In genomic region chr4:77095101-77095826, GRCh38 we compare ENCODE assay signal across 8 cellular contexts. TPM values are rescaled to one million over a fixed set of nuclear protein-coding genes. Genes with fewer than 3 reads are reported as not detected.
A peak's percentile ranks its signal among the peaks of the same experiment; 100 is the strongest.
DNase-seq lines count a peak whose midpoint lies in the region; ATAC-seq lines count a peak whose summit lies in the region.

No MANE protein-coding gene starts in this region.

- DNase-seq in Ammon's horn (ENCODE audit: low spot score) (peak; percentile 90), NCI-H510A (lab: John Stamatoyannopoulos, UW) (peak; percentile 47), dermis microvascular lymphatic vessel endothelial cell (ENCODE audit: low read depth in 2 of 2) (peak; percentile 37 to 77), lung microvascular endothelial cell (ENCODE audit: low read depth in 2 of 2) (peak; percentile 77 to 78)
- DNase-seq in activated CD4-positive, alpha-beta T cell treated with anti-CD3 and anti-CD28 coated beads, Interleukin-2, amount 50 U/mL, for 1 hour, result peak; percentile 73
- peak; percentile 26 to 51 for DNase-seq in stimulated activated CD8-positive, alpha-beta memory T cell treated with anti-CD3 and anti-CD28 coated beads, Interleukin-15, amount 100 ng/mL, for 4 hours (ENCODE audit: low read depth in 2 of 2)

- ATAC-seq in GM19025 (IDR thresholded peaks at IDR 0.05; ENCODE audit: low read depth, unreplicated experiment) (peak; percentile 94), HG03159 (IDR thresholded peaks at IDR 0.05; ENCODE audit: unreplicated experiment) (peak; percentile 98)

RNA-seq across cellular contexts. Expression of gene CCNI, which starts 19.5 kb away (rescaled TPM):
- total RNA-seq in dermis microvascular lymphatic vessel endothelial cell (67.1 and 98.6 TPM in 2 replicates), lung microvascular endothelial cell (62.1 and 80.6 TPM in 2 replicates)

Comparison
In these comparisons a context has a peak if more than half of its experiments do, and no peak if none do; other contexts are left out.
1. Peak in every context shown above with its lines: DNase-seq and ATAC-seq.
2. DNase-seq: peak in every context shown above with its lines; median percentile 90 in Ammon's horn; 78 in lung microvascular endothelial cell; 73 in activated CD4-positive, alpha-beta T cell treated with anti-CD3 and anti-CD28 coated beads, Interleukin-2, amount 50 U/mL, for 1 hour; 57 in dermis microvascular lymphatic vessel endothelial cell; 47 in NCI-H510A; 38 in stimulated activated CD8-positive, alpha-beta memory T cell treated with anti-CD3 and anti-CD28 coated beads, Interleukin-15, amount 100 ng/mL, for 4 hours.